10 cellular contexts compared by ENCODE assay signal in genomic region chr11:13114566-13115465, GRCh38.
DNase-seq lines count a peak whose midpoint lies in the region; ATAC-seq, FAIRE-seq and TF ChIP-seq lines count a peak whose summit lies in the region.
"Had no signal": no experiment of that assay in that cellular context is flagged by ENCODE, and none has a peak within 500 bp of the region (broad histone marks: within the 10 kb centered on the region; RNA-seq: fewer than 3 reads in every experiment).

No MANE protein-coding gene starts in this region.

- H3K36me3 Mint-ChIP-seq in activated T-helper 2 cell treated with anti-CD3 and anti-CD28 coated beads, Interferon-gamma antibody, Interleukin-2, Interleukin-4, amounts not matched to agents 10 μg/mL and 5 μg/mL and 100 μg/mL, durations not matched to agents 14 hours and 24 hours and 36 hours (ENCODE audit: low read depth): no peaks in the 10 kb centered on the region

- H2AFZ ChIP-seq in osteoblast (ENCODE audit: low read length): peak overlapping the region; percentile 32

- no peaks in the 10 kb centered on the region for H3K4me1 Mint-ChIP-seq in activated T-helper 2 cell treated with anti-CD3 and anti-CD28 coated beads, Interferon-gamma antibody, Interleukin-2, Interleukin-4, amounts not matched to agents 10 μg/mL and 5 μg/mL and 100 μg/mL, durations not matched to agents 14 hours and 24 hours and 36 hours (ENCODE audit: low read depth)

- no peak for TF ChIP-seq CTCF in osteoblast (IDR thresholded peaks at IDR 0.05; ENCODE audit: extremely low read depth, low read depth, low read length)

- H3K4me3 ChIP-seq in osteoblast (ENCODE audit: insufficient read depth, low read length): no peak overlapping the region
- H3K4me3 ChIP-seq: lung had no signal

- ATAC-seq in GM18907 (IDR thresholded peaks at IDR 0.05; ENCODE audit: unreplicated experiment): peak; percentile 51
- ATAC-seq in HG03108 (IDR thresholded peaks at IDR 0.05; ENCODE audit: unreplicated experiment): no peak
- ATAC-seq: activated T-cell treated with anti-CD3 and anti-CD28 coated beads, Interleukin-2, amount 50 U/mL, for 72 hours had no signal

- no peak overlapping the region for H3K4me2 ChIP-seq in osteoblast (ENCODE audit: insufficient read depth, low read length)

- no peaks in the 10 kb centered on the region for H3K79me2 ChIP-seq in osteoblast (ENCODE audit: insufficient read depth, low read length)

- H3K27me3 Mint-ChIP-seq in activated T-helper 2 cell treated with anti-CD3 and anti-CD28 coated beads, Interferon-gamma antibody, Interleukin-2, Interleukin-4, amounts not matched to agents 10 μg/mL and 5 μg/mL and 100 μg/mL, durations not matched to agents 14 hours and 24 hours and 36 hours (ENCODE audit: low read depth): peaks cover 5% of the 10 kb centered on the region

- no peak overlapping the region for H3K27ac ChIP-seq in osteoblast (ENCODE audit: low read depth, low read length)

- H3K27me3 ChIP-seq in osteoblast (ENCODE audit: insufficient read depth, low read length): no peaks in the 10 kb centered on the region

- FAIRE-seq in GM12891 (lab: Jason Lieb, UNC): no peak

- no peaks in the 10 kb centered on the region for H3K9me3 ChIP-seq in osteoblast (ENCODE audit: low read depth, low read length)

- H3K9me3 Mint-ChIP-seq in activated T-helper 2 cell treated with anti-CD3 and anti-CD28 coated beads, Interferon-gamma antibody, Interleukin-2, Interleukin-4, amounts not matched to agents 10 μg/mL and 5 μg/mL and 100 μg/mL, durations not matched to agents 14 hours and 24 hours and 36 hours: no peaks in the 10 kb centered on the region
- H3K9me3 Mint-ChIP-seq: activated T-cell treated with anti-CD3 and anti-CD28 coated beads, Interleukin-2, amount 50 U/mL, for 72 hours had no signal

- no peaks in the 10 kb centered on the region for H3K36me3 ChIP-seq in osteoblast (ENCODE audit: insufficient read depth, low read length)

- intact Hi-C loops in activated T-helper 2 cell treated with anti-CD3 and anti-CD28 coated beads, Interferon-gamma antibody, Interleukin-2, Interleukin-4, amounts not matched to agents 10 μg/mL and 5 μg/mL and 100 μg/mL, durations not matched to agents 14 hours and 24 hours and 36 hours (cut with micrococcal nuclease): no loop called here

- in situ Hi-C loops in G401 (cut with HindIII; ENCODE audit: low sequenced_read_pairs): no loop called here

- no peak for TF ChIP-seq POLR2A in GM12891 (IDR thresholded peaks at IDR 0.05; ENCODE audit: low read depth, low read length)

- no peak overlapping the region for H3K27ac Mint-ChIP-seq in activated T-helper 2 cell treated with anti-CD3 and anti-CD28 coated beads, Interferon-gamma antibody, Interleukin-2, Interleukin-4, amounts not matched to agents 10 μg/mL and 5 μg/mL and 100 μg/mL, durations not matched to agents 14 hours and 24 hours and 36 hours
- H3K27ac Mint-ChIP-seq: activated T-cell treated with anti-CD3 and anti-CD28 coated beads, Interleukin-2, amount 50 U/mL, for 72 hours had no signal

- H4K20me1 ChIP-seq in osteoblast (ENCODE audit: insufficient read depth, low read length): no peaks in the 10 kb centered on the region

- peaks cover 52% of the 10 kb centered on the region for H3K4me1 ChIP-seq in osteoblast (ENCODE audit: insufficient read depth, low read length)

- DNase-seq in NCI-H1092 (lab: John Stamatoyannopoulos, UW) (peak; percentile 91), UCSD-AML1 (lab: John Stamatoyannopoulos, UW; ENCODE audit: unreplicated experiment) (peak; percentile 38), osteoblast (ENCODE audit: insufficient read length, low spot score, missing footprints) (peak; percentile 35), GM12891 (ENCODE audit: insufficient read length, low spot score) (no peak), G401 (ENCODE audit: low spot score) (no peak)
- no peak for DNase-seq in activated T-helper 2 cell treated with anti-CD3 and anti-CD28 coated beads, Interferon-gamma antibody, Interleukin-2, Interleukin-4, amounts not matched to agents 10 μg/mL and 5 μg/mL and 100 μg/mL, durations not matched to agents 14 hours and 24 hours and 36 hours (ENCODE audit: low spot score)

- H3K4me3 Mint-ChIP-seq in activated T-helper 2 cell treated with anti-CD3 and anti-CD28 coated beads, Interferon-gamma antibody, Interleukin-2, Interleukin-4, amounts not matched to agents 10 μg/mL and 5 μg/mL and 100 μg/mL, durations not matched to agents 14 hours and 24 hours and 36 hours (ENCODE audit: low read depth): no peak overlapping the region
- H3K4me3 Mint-ChIP-seq: activated T-cell treated with anti-CD3 and anti-CD28 coated beads, Interleukin-2, amount 50 U/mL, for 72 hours had no signal

TF ChIP-seq in GM12891, 5 proteins besides CTCF, POLR2A, EP300 and RAD21:
- TF ChIP-seq TAF1 (IDR thresholded peaks at IDR 0.05; ENCODE audit: low read depth, low read length) (no peak), SPI1 (IDR thresholded peaks at IDR 0.05; ENCODE audit: low read depth, low read length) (no peak), POU2F2 (IDR thresholded peaks at IDR 0.05; ENCODE audit: low read depth, low read length) (no peak), PAX5 (IDR thresholded peaks at IDR 0.05; ENCODE audit: insufficient read depth, low read length, severe bottlenecking) (no peak), POLR2AphosphoS5 (IDR thresholded peaks at IDR 0.05; ENCODE audit: low read depth, low read length) (no peak)
TF ChIP-seq in GM12891: peak in this region for 0.

Comparison
In these comparisons a context has a peak if more than half of its experiments do, and no peak if none do; other contexts are left out.
1. DNase-seq: peak in NCI-H1092 (single experiment), UCSD-AML1 (single experiment) and osteoblast (single experiment); none in GM12891 (single experiment), G401 (single experiment) and activated T-helper 2 cell treated with anti-CD3 and anti-CD28 coated beads, Interferon-gamma antibody, Interleukin-2, Interleukin-4, amounts not matched to agents 10 μg/mL and 5 μg/mL and 100 μg/mL, durations not matched to agents 14 hours and 24 hours and 36 hours (single experiment).